23 cellular contexts compared by ENCODE assay signal in genomic region chr11:10515418-10515817, GRCh38. TPM values are rescaled to one million over a fixed set of nuclear protein-coding genes. Genes with fewer than 3 reads are reported as not detected.
DNase-seq lines count a peak whose midpoint lies in the region; ATAC-seq and TF ChIP-seq lines count a peak whose summit lies in the region.
"Had no signal": no experiment of that assay in that cellular context is flagged by ENCODE, and none has a peak within 500 bp of the region (broad histone marks: within the 10 kb centered on the region; RNA-seq: fewer than 3 reads in every experiment).

No MANE protein-coding gene starts in this region.

- H3K27me3 ChIP-seq in ACC112 (ENCODE audit: insufficient read depth, low read length) (no peaks in the 10 kb centered on the region), HCT116 (ENCODE audit: insufficient read depth, low read length) (no peaks in the 10 kb centered on the region), dorsolateral prefrontal cortex (no peaks in the 10 kb centered on the region), gastrocnemius medialis (no peaks in the 10 kb centered on the region)

- no peak for DNase-seq in HCT116 (ENCODE audit: low read depth, low spot score)
- DNase-seq in dorsolateral prefrontal cortex = no peak
- no peak for DNase-seq in stimulated activated effector memory CD8-positive, alpha-beta T cell treated with anti-CD3 and anti-CD28 coated beads, Interleukin-12 subunit alpha, Interleukin-12 subunit beta, amount 100 ng/mL, for 72 hours (ENCODE audit: low spot score in 2 of 2)
- DNase-seq in gastrocnemius medialis = no peak
- DNase-seq in DMS153 treated with DMSO at 0.1 percent for 48 hours (lab: John Stamatoyannopoulos, UW; ENCODE audit: unreplicated experiment) = no peak
- DNase-seq: ACHN, Calu3, DND-41, NCI-H1048, NCI-H1417, NCI-H1694, NCI-H2029 treated with DMSO at 0.1 percent for 48 hours, NCI-H2227 treated with DMSO at 0.1 percent for 48 hours, NCI-H510A, NCI-H69, Right ventricle myocardium superior, RPMI8226 had no signal

- H3K4me3 ChIP-seq in ACC112 (ENCODE audit: low read depth, low read length) (no peak overlapping the region), HCT116 (replicated peaks in 1 of 2; ENCODE audit: low read depth in 1 of 2, low read length in 2 of 2) (no peak overlapping the region), dorsolateral prefrontal cortex (no peak overlapping the region), gastrocnemius medialis (no peak overlapping the region)

- ATAC-seq in HCT116 = no peak
- no peak for ATAC-seq in stimulated activated effector memory CD8-positive, alpha-beta T cell treated with anti-CD3 and anti-CD28 coated beads, Interleukin-12 subunit alpha, Interleukin-12 subunit beta, amount 100 ng/mL, for 72 hours
- ATAC-seq in gastrocnemius medialis = no peak
- ATAC-seq in HG02798 (IDR thresholded peaks at IDR 0.05; ENCODE audit: poor library complexity, unreplicated experiment) = no peak

- peak overlapping the region; percentile 21; the same call in 1 of the 2 replicates for H3K9ac ChIP-seq in HCT116 (ENCODE audit: low read length)
- H3K9ac ChIP-seq: KMS-11 had no signal

- TF ChIP-seq POLR2A in HCT116 (IDR thresholded peaks at IDR 0.05; ENCODE audit: borderline replicate concordance, extremely low read depth, insufficient read depth, insufficient read length) (no peak), gastrocnemius medialis (IDR thresholded peaks at IDR 0.05) (no peak)

- H3K27ac ChIP-seq in ACC112 (ENCODE audit: low read depth, low read length) (peak overlapping the region; percentile 61; the same call in 1 of the 2 replicates), HCT116 (ENCODE audit: low read depth, low read length) (no peak overlapping the region; the same call in 1 of the 2 replicates), dorsolateral prefrontal cortex (peak overlapping the region in 34 of 59 donors; percentile 2 to 95 (median 57)), gastrocnemius medialis (no peak overlapping the region)
- H3K27ac ChIP-seq: KMS-11 had no signal

- no peaks in the 10 kb centered on the region for H3K9me2 ChIP-seq in HCT116 (ENCODE audit: insufficient read depth)

- peak overlapping the region; percentile 39; the same call in 1 of the 2 replicates for H3K4me2 ChIP-seq in HCT116 (ENCODE audit: low read length)
- H3K4me2 ChIP-seq: KMS-11 had no signal

- H3K9me3 ChIP-seq in HCT116 (ENCODE audit: control insufficient read depth in 1 of 2, insufficient read depth in 1 of 2, low read depth in 1 of 2, low read length in 2 of 2) (no peaks in the 10 kb centered on the region), gastrocnemius medialis (no peaks in the 10 kb centered on the region)

- H3K79me2 ChIP-seq in ACC112 (ENCODE audit: control insufficient read depth, insufficient read depth, low read length, unreplicated experiment) = no peaks in the 10 kb centered on the region
- peaks cover 60% of the 10 kb centered on the region for H3K79me2 ChIP-seq in HCT116 (ENCODE audit: insufficient read depth, low read length)

- H3K4me1 Mint-ChIP-seq in stimulated activated effector memory CD8-positive, alpha-beta T cell treated with anti-CD3 and anti-CD28 coated beads, Interleukin-12 subunit alpha, Interleukin-12 subunit beta, amount 100 ng/mL, for 72 hours = no peaks in the 10 kb centered on the region

- H3K27ac Mint-ChIP-seq in stimulated activated effector memory CD8-positive, alpha-beta T cell treated with anti-CD3 and anti-CD28 coated beads, Interleukin-12 subunit alpha, Interleukin-12 subunit beta, amount 100 ng/mL, for 72 hours = peak overlapping the region; percentile 36

- RAD21 ChIA-PET in HCT116 (lab: Charles Lee; ENCODE audit: low non-redundant PET in 1 of 2, low total read pairs in 2 of 2, uncharacterized antibody in 2 of 2, unreplicated experiment in 2 of 2) = no interaction called here

- H3K36me3 Mint-ChIP-seq in stimulated activated effector memory CD8-positive, alpha-beta T cell treated with anti-CD3 and anti-CD28 coated beads, Interleukin-12 subunit alpha, Interleukin-12 subunit beta, amount 100 ng/mL, for 72 hours = peaks cover 75% of the 10 kb centered on the region

- no TSS peak for BruUV-seq in HCT116 (replicated peaks; lab: Mats Ljungman, UMichigan)

- CTCF ChIA-PET in HCT116 (lab: Charles Lee) = interaction anchor here (0.5 kb wide), 1 partner anchor 110 kb away, joined by 3 read pairs; no protein-coding TSS in a partner anchor

- no peak for TF ChIP-seq CTCF in HCT116 (IDR thresholded peaks at IDR 0.05 in 2 of 3, conservative IDR thresholded peaks at IDR 0.05 in 1 of 3; ENCODE audit: borderline replicate concordance in 1 of 3, insufficient read depth in 1 of 3, low read depth in 2 of 3, low read length in 2 of 3)
- no peak for TF ChIP-seq CTCF in dorsolateral prefrontal cortex (IDR thresholded peaks at IDR 0.05 in 54 of 56, conservative IDR thresholded peaks at IDR 0.05 in 2 of 56; ENCODE audit: low read depth in 1 of 56, partially characterized antibody in 56 of 56)
- TF ChIP-seq CTCF in gastrocnemius medialis (IDR thresholded peaks at IDR 0.05 in 4 of 5, conservative IDR thresholded peaks at IDR 0.05 in 1 of 5) = no peak

- H3K4me1 ChIP-seq in ACC112 (ENCODE audit: control insufficient read depth, insufficient read depth, low read length, unreplicated experiment) (peaks cover 15% of the 10 kb centered on the region), HCT116 (ENCODE audit: control insufficient read depth in 1 of 2, insufficient read depth in 2 of 2, low read length in 2 of 2) (peaks cover 22 to 61% of the 10 kb centered on the region in 2 experiments), gastrocnemius medialis (peaks cover 0 to 10% of the 10 kb centered on the region in 2 donors)

- POLR2A ChIA-PET in HCT116 (lab: Charles Lee) = no interaction called here

- no peaks in the 10 kb centered on the region for H4K20me1 ChIP-seq in HCT116 (ENCODE audit: insufficient read depth)

- H3K9me3 Mint-ChIP-seq in stimulated activated effector memory CD8-positive, alpha-beta T cell treated with anti-CD3 and anti-CD28 coated beads, Interleukin-12 subunit alpha, Interleukin-12 subunit beta, amount 100 ng/mL, for 72 hours = no peaks in the 10 kb centered on the region

- 0 out of 2 replicates have a peak, but pooled peaks cover 5% of the 10 kb centered on the region for H3K36me3 ChIP-seq in ACC112 (ENCODE audit: insufficient read depth, low read length)
- peaks cover 11 to 33% of the 10 kb centered on the region in 2 experiments; a peak in 3 of 4 replicates for H3K36me3 ChIP-seq in HCT116 (ENCODE audit: control insufficient read depth in 1 of 2, insufficient read depth in 2 of 2, low read length in 2 of 2)
- H3K36me3 ChIP-seq in gastrocnemius medialis = peaks cover 0 to 58% of the 10 kb centered on the region in 2 donors

- TF ChIP-seq RAD21 in HCT116 (IDR thresholded peaks at IDR 0.05; ENCODE audit: low read depth) = no peak

- intact Hi-C loops in HCT116 (cut with micrococcal nuclease) (no loop called here), dorsolateral prefrontal cortex (cut with DNase I) (loop anchor here in 1 of 2 donors (10.0 kb wide), 1 partner anchor 61 kb away; the partner anchor contains the start of gene AMPD3), gastrocnemius medialis (cut with DNase I; ENCODE audit: low total_unique reads) (loop anchor here (10.0 kb wide), 1 partner anchor 219 kb away; no protein-coding TSS in a partner anchor)

- H3K4me3 Mint-ChIP-seq in stimulated activated effector memory CD8-positive, alpha-beta T cell treated with anti-CD3 and anti-CD28 coated beads, Interleukin-12 subunit alpha, Interleukin-12 subunit beta, amount 100 ng/mL, for 72 hours = no peak overlapping the region

- in situ Hi-C loops in gastrocnemius medialis (cut with MboI; ENCODE audit: low sequenced_read_pairs in 4 of 4) = loop anchor here in 2 of 4 donors (10.0 to 25.0 kb wide), 2 partner anchors 219 to 222 kb away; no protein-coding TSS in a partner anchor

- no peak overlapping the region for H2AFZ ChIP-seq in ACC112 (ENCODE audit: low read length, unreplicated experiment)
- H2AFZ ChIP-seq in HCT116 (ENCODE audit: low read depth, low read length, poor library complexity, severe bottlenecking) = no peak overlapping the region

TF ChIP-seq in HCT116, 20 proteins besides CTCF, POLR2A, EP300 and RAD21 (continues in another document):
- no peak for TF ChIP-seq CBX3 (IDR thresholded peaks at IDR 0.05; ENCODE audit: low read depth)
- no peak for TF ChIP-seq TCF7L2 (IDR thresholded peaks at IDR 0.05; ENCODE audit: borderline replicate concordance, extremely low read depth, insufficient read depth, insufficient read length)
- TF ChIP-seq SP1 (IDR thresholded peaks at IDR 0.05; ENCODE audit: low read depth) = no peak
- TF ChIP-seq FOSL1 (IDR thresholded peaks at IDR 0.05; ENCODE audit: low read depth) = no peak
- TF ChIP-seq MAX (IDR thresholded peaks at IDR 0.05) = no peak

RNA-seq across cellular contexts. Expression of gene RNF141, which starts 25.6 kb away (rescaled TPM):
- 133 TPM for total RNA-seq in HCT116 (2021; ENCODE audit: unreplicated experiment)
- 44.4 and 49.4 TPM in 2 replicates for polyA plus RNA-seq in HCT116 (2012)
- 100 to 1,000 TPM in 15 of 120 experiments, 10 to 100 TPM in 105; 47.2 to 142 (median 77.9) TPM for total RNA-seq in dorsolateral prefrontal cortex
- total RNA-seq in gastrocnemius medialis = 10 to 100 TPM; 16.8 to 38.2 (median 19.0) TPM

RNA-seq across cellular contexts. Expression of gene LYVE1, which starts 53.0 kb away (rescaled TPM):
- total RNA-seq in HCT116 (2021; ENCODE audit: unreplicated experiment) = 0.34 TPM
- polyA plus RNA-seq in HCT116 (2012) = not detected in 2 replicates
- 10 to 100 TPM in 45 of 120 experiments, 1 to 10 TPM in 75; 2.0 to 88.5 (median 7.9) TPM for total RNA-seq in dorsolateral prefrontal cortex
- total RNA-seq in gastrocnemius medialis = 10 to 100 TPM; 12.1 to 30.2 (median 19.2) TPM
- total RNA-seq: Calu3, H4, IMR-90, SK-MEL-5 had no signal
- polyA plus RNA-seq: IMR-90 had no signal

Comparison
In these comparisons a context has a peak if more than half of its experiments do, and no peak if none do; other contexts are left out.
1. H3K27ac ChIP-seq: peak in ACC112 (single experiment) and dorsolateral prefrontal cortex (34 of 59); none in HCT116 (single experiment) and gastrocnemius medialis (0 of 4).